In genomic region chr2:23366720-23367119, GRCh38 we compare ENCODE assay signal across 2 cellular contexts.
A peak's percentile ranks its signal among the peaks of the same experiment; 100 is the strongest.
TF ChIP-seq lines count a peak whose summit lies in the region.

No MANE protein-coding gene starts in this region.

TF ChIP-seq in HCT116, 20 proteins besides CTCF, POLR2A, EP300 and RAD21:
- peak; percentile 68 for TF ChIP-seq CEBPB (IDR thresholded peaks at IDR 0.05; ENCODE audit: low read depth)
- no peak for TF ChIP-seq ZBTB33 (IDR thresholded peaks at IDR 0.05; ENCODE audit: extremely low read depth, insufficient replicate concordance, low read length)
- TF ChIP-seq CBX3 (IDR thresholded peaks at IDR 0.05; ENCODE audit: low read depth), result no peak
- no peak for TF ChIP-seq YY1 (IDR thresholded peaks at IDR 0.05; ENCODE audit: extremely low read depth, insufficient replicate concordance, low read depth, low read length)
- no peak for TF ChIP-seq SP1 (IDR thresholded peaks at IDR 0.05; ENCODE audit: low read depth)
- TF ChIP-seq FOSL1 (IDR thresholded peaks at IDR 0.05; ENCODE audit: low read depth), result no peak

TF ChIP-seq in GM12878, 131 proteins besides CTCF, POLR2A, EP300 and RAD21:
- TF ChIP-seq ZNF384 (IDR thresholded peaks at IDR 0.05; ENCODE audit: borderline replicate concordance, low read depth, low read length), result peak; percentile 54; the same call in 1 of the 2 replicates
- TF ChIP-seq HDGF (IDR thresholded peaks at IDR 0.05), result no peak
- TF ChIP-seq SMC3 (IDR thresholded peaks at IDR 0.05; ENCODE audit: borderline replicate concordance, low read length), result peak; percentile 7; the same call in 1 of the 2 replicates
